In the genomic region with DNA sequence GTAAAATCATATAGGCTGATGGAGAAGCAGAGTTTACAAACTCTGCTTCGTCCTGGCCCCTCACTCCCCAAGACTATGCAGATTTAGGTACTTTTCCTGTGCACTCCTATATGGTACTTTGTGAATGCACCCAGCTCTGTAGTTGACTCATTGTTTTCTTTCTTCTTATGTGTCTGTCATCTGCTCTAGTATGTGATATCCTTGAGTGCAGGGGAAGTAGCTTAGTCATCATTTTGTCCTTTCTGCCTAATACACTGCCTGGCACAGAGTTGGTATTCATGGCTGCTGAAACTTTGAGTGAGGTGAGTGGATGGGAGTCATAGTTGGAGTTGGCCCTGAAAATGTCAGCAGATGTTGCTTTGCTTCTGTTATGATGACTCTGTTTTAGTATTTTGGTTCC, we compare ENCODE assay signal across 11 cellular contexts.
"Had no signal": no experiment of that assay in that cellular context is flagged by ENCODE, and none has a peak within 500 bp of the region (broad histone marks: within the 10 kb centered on the region; RNA-seq: fewer than 3 reads in every experiment).

No MANE protein-coding gene starts in this region.

- DNase-seq: activated CD4-positive, alpha-beta T cell treated with anti-CD3 and anti-CD28 coated beads, Interleukin-2, amount 50 U/mL, for 1 hour; activated naive CD4-positive, alpha-beta T cell treated with Interleukin-2 at 50 U/mL for 16 hours; activated naive CD8-positive, alpha-beta T cell treated with anti-CD3 and anti-CD28 coated beads for 36 hours; activated T-cell treated with anti-CD3 and anti-CD28 coated beads, Interleukin-2, amount 50 U/mL, for 1 hour; hippocampal formation; left ventricle myocardium superior; midbrain; natural killer cell; ovary; stimulated activated CD4-positive, alpha-beta T cell treated with anti-CD3 and anti-CD28 coated beads, Interleukin-4, amount 100 ng/mL, for 24 hours; stomach had no signal

- H3K27ac Mint-ChIP-seq: activated naive CD8-positive, alpha-beta T cell treated with anti-CD3 and anti-CD28 coated beads for 36 hours; natural killer cell had no signal

- H3K4me3 Mint-ChIP-seq: activated naive CD8-positive, alpha-beta T cell treated with anti-CD3 and anti-CD28 coated beads for 36 hours; natural killer cell had no signal

- ATAC-seq: left ventricle myocardium superior, natural killer cell had no signal

- H3K9me3 Mint-ChIP-seq: activated naive CD8-positive, alpha-beta T cell treated with anti-CD3 and anti-CD28 coated beads for 36 hours; natural killer cell had no signal

- H3K4me1 Mint-ChIP-seq: activated naive CD8-positive, alpha-beta T cell treated with anti-CD3 and anti-CD28 coated beads for 36 hours; natural killer cell had no signal
